1 cellular context compared by ENCODE assay signal in genomic region chr20:34824861-34825529, GRCh38.
TF ChIP-seq lines count a peak whose summit lies in the region.

No MANE protein-coding gene starts in this region.

TF ChIP-seq in HEK293, 187 proteins besides CTCF, POLR2A, EP300 and RAD21 (continued from another document and continues in another):
- TF ChIP-seq ZNF19 (tag by site-specific recombination; IDR thresholded peaks at IDR 0.05; ENCODE audit: low read depth) (no peak), ZNF670 (tag by site-specific recombination; IDR thresholded peaks at IDR 0.05; ENCODE audit: low read depth) (no peak), ZNF544 (tag by site-specific recombination; IDR thresholded peaks at IDR 0.05) (no peak), REST (tag by site-specific recombination; IDR thresholded peaks at IDR 0.05) (peak; percentile 48; the same call in 1 of the 2 replicates), ZNF211 (tag by site-specific recombination; IDR thresholded peaks at IDR 0.05; ENCODE audit: low read depth) (no peak), KLF9 (tag by site-specific recombination; IDR thresholded peaks at IDR 0.05; ENCODE audit: low read depth) (no peak), ZBTB17 (tag by site-specific recombination; IDR thresholded peaks at IDR 0.05) (peak; percentile 58; the same call in 1 of the 2 replicates), BCL11B (tag by site-specific recombination; IDR thresholded peaks at IDR 0.05; ENCODE audit: low read depth) (no peak), ZNF621 (tag by site-specific recombination; IDR thresholded peaks at IDR 0.05) (no peak), ZNF558 (tag by site-specific recombination; IDR thresholded peaks at IDR 0.05) (no peak), ZNF513 (tag by site-specific recombination; IDR thresholded peaks at IDR 0.05) (no peak), ZNF701 (tag by site-specific recombination; IDR thresholded peaks at IDR 0.05) (no peak), ZNF792 (tag by site-specific recombination; IDR thresholded peaks at IDR 0.05) (no peak), PRDM6 (tag by site-specific recombination; IDR thresholded peaks at IDR 0.05) (no peak), ZNF148 (tag by site-specific recombination; IDR thresholded peaks at IDR 0.05; ENCODE audit: borderline replicate concordance) (no peak), ZSCAN16 (tag by site-specific recombination; IDR thresholded peaks at IDR 0.05) (no peak), BCL11A (tag by site-specific recombination; IDR thresholded peaks at IDR 0.05; ENCODE audit: low read depth) (no peak), TCF7L2 (IDR thresholded peaks at IDR 0.05; ENCODE audit: borderline replicate concordance, low read depth, low read length) (no peak), ZNF175 (tag by site-specific recombination; IDR thresholded peaks at IDR 0.05) (no peak), ZNF214 (tag by site-specific recombination; IDR thresholded peaks at IDR 0.05; ENCODE audit: borderline replicate concordance) (no peak), ZIC2 (tag by site-specific recombination; IDR thresholded peaks at IDR 0.05) (no peak), ZNF280C (tag by site-specific recombination; IDR thresholded peaks at IDR 0.05) (no peak), ZNF18 (tag by site-specific recombination; IDR thresholded peaks at IDR 0.05) (no peak), ZNF146 (tag by site-specific recombination; IDR thresholded peaks at IDR 0.05) (peak; percentile 38; the same call in 1 of the 2 replicates), ATF2 (tag by site-specific recombination; IDR thresholded peaks at IDR 0.05; ENCODE audit: low read depth) (no peak), OSR2 (tag by site-specific recombination; IDR thresholded peaks at IDR 0.05) (no peak), ZNF654 (tag by site-specific recombination; IDR thresholded peaks at IDR 0.05; ENCODE audit: low read depth) (0 out of 2 replicates have a peak, but pooled peaks have one; percentile 5), ZNF311 (tag by site-specific recombination; IDR thresholded peaks at IDR 0.05; ENCODE audit: borderline replicate concordance) (no peak), ZNF580 (tag by site-specific recombination; IDR thresholded peaks at IDR 0.05) (no peak), TRIM28 (IDR thresholded peaks at IDR 0.05; ENCODE audit: borderline replicate concordance, low read length) (no peak), PRDM2 (tag by site-specific recombination; IDR thresholded peaks at IDR 0.05; ENCODE audit: borderline replicate concordance) (no peak), ZNF785 (tag by site-specific recombination; IDR thresholded peaks at IDR 0.05) (no peak), IKZF3 (tag by site-specific recombination; IDR thresholded peaks at IDR 0.05) (no peak)
